In genomic region chr18:22469061-22469689, GRCh38 we compare ENCODE assay signal across 2 cellular contexts.
TF ChIP-seq lines count a peak whose summit lies in the region.

No MANE protein-coding gene starts in this region.

TF ChIP-seq in A549, 52 proteins besides CTCF, POLR2A, EP300 and RAD21:
- TF ChIP-seq EHF (CRISPR knock-in tag; IDR thresholded peaks at IDR 0.05) (no peak), HOXA7 (CRISPR knock-in tag; IDR thresholded peaks at IDR 0.05) (no peak), FOSB (CRISPR knock-in tag; IDR thresholded peaks at IDR 0.05) (no peak), BHLHE40 (IDR thresholded peaks at IDR 0.05; ENCODE audit: low read depth, low read length) (no peak), ATOH8 (CRISPR knock-in tag; IDR thresholded peaks at IDR 0.05; ENCODE audit: low read depth) (no peak), NFE2L2 (conservative IDR thresholded peaks at IDR 0.05; ENCODE audit: low read length) (no peak), HOXB13 (CRISPR knock-in tag; IDR thresholded peaks at IDR 0.05; ENCODE audit: low read depth) (no peak), KDM5A (IDR thresholded peaks at IDR 0.05) (no peak), NR3C1 (IDR thresholded peaks at IDR 0.05) (no peak), RCOR1 (IDR thresholded peaks at IDR 0.05; ENCODE audit: low read depth, low read length) (no peak), CBX2 (IDR thresholded peaks at IDR 0.05; ENCODE audit: borderline replicate concordance, low read depth) (no peak), MAFK (IDR thresholded peaks at IDR 0.05; ENCODE audit: partially characterized antibody) (no peak), JUNB (IDR thresholded peaks at IDR 0.05) (no peak), TFCP2L1 (CRISPR knock-in tag; IDR thresholded peaks at IDR 0.05) (no peak), ESRRA (IDR thresholded peaks at IDR 0.05; ENCODE audit: borderline replicate concordance, low read length) (no peak), JUN (IDR thresholded peaks at IDR 0.05) (no peak), SMC3 (IDR thresholded peaks at IDR 0.05) (no peak), USF2 (IDR thresholded peaks at IDR 0.05) (no peak), ELK1 (IDR thresholded peaks at IDR 0.05; ENCODE audit: low read depth, low read length) (no peak)

TF ChIP-seq in IMR-90, 13 proteins besides CTCF, POLR2A, EP300 and RAD21:
- TF ChIP-seq ELK1 (IDR thresholded peaks at IDR 0.05; ENCODE audit: borderline replicate concordance, low read depth, low read length) (no peak), MAZ (IDR thresholded peaks at IDR 0.05; ENCODE audit: borderline replicate concordance, low read depth, low read length) (no peak), MXI1 (IDR thresholded peaks at IDR 0.05; ENCODE audit: borderline replicate concordance, low read depth, low read length) (no peak), CEBPB (IDR thresholded peaks at IDR 0.05; ENCODE audit: low read depth, low read length) (no peak), BHLHE40 (IDR thresholded peaks at IDR 0.05; ENCODE audit: low read depth, low read length) (no peak), FOS (IDR thresholded peaks at IDR 0.05; ENCODE audit: low read depth, low read length) (no peak), USF2 (IDR thresholded peaks at IDR 0.05; ENCODE audit: low read depth, low read length) (no peak), RFX5 (IDR thresholded peaks at IDR 0.05; ENCODE audit: low read depth, low read length) (no peak), SMC3 (IDR thresholded peaks at IDR 0.05; ENCODE audit: low read depth, low read length) (no peak), CHD1 (IDR thresholded peaks at IDR 0.05; ENCODE audit: low read depth, low read length) (no peak), MAFK (IDR thresholded peaks at IDR 0.05; ENCODE audit: low read depth, low read length) (no peak), NFE2L2 (IDR thresholded peaks at IDR 0.05; ENCODE audit: low read depth, low read length) (no peak), RCOR1 (IDR thresholded peaks at IDR 0.05; ENCODE audit: insufficient replicate concordance, low read length) (no peak)
TF ChIP-seq in IMR-90: peak in this region for 0.
